Comparison of ENCODE assay signal across 17 cellular contexts in the genomic region with DNA sequence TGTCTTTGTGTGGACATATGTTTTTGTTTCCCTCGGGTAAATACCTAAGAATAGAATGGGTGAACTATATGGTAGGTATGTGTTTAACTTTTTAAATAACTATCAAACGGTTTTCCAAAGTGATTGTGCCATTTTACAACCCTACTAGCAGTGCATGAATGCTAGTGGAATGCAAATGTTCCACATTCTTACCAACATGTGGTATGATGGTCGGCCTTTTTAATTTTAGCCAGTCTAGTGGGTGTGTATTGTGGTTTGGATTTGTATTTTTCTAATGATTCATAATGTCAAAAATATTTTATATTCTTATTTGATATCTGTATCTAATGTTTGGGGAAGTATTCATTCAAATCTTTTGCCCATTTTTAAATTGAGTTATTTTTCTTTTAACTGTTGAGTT.
A peak's percentile ranks its signal among the peaks of the same experiment; 100 is the strongest.
DNase-seq lines count a peak whose midpoint lies in the region; FAIRE-seq and TF ChIP-seq lines count a peak whose summit lies in the region.
"Had no signal": no experiment of that assay in that cellular context is flagged by ENCODE, and none has a peak within 500 bp of the region (broad histone marks: within the 10 kb centered on the region; RNA-seq: fewer than 3 reads in every experiment).

No MANE protein-coding gene starts in this region.

- H3K79me1 ChIP-seq in trophoblast cell (ENCODE audit: low read length), result no peaks in the 10 kb centered on the region

- no peaks in the 10 kb centered on the region for H3K36me3 ChIP-seq in trophoblast cell (ENCODE audit: control insufficient read depth in 1 of 2, insufficient read depth in 2 of 2, low read length in 2 of 2)
- H3K36me3 ChIP-seq in BE2C, result no peaks in the 10 kb centered on the region
- H3K36me3 ChIP-seq: upper lobe of right lung had no signal

- no peak overlapping the region for H3K27ac ChIP-seq in trophoblast cell (ENCODE audit: low read depth, low read length)
- H3K27ac ChIP-seq: parathyroid adenoma, upper lobe of right lung had no signal

- no peak overlapping the region for H2BK120ac ChIP-seq in trophoblast cell (ENCODE audit: insufficient read depth, low read length, poor library complexity)

- no peak overlapping the region for H3K4me2 ChIP-seq in trophoblast cell (ENCODE audit: low read length)

- H3K4me1 ChIP-seq in trophoblast cell (ENCODE audit: control insufficient read depth in 1 of 2, insufficient read depth in 2 of 2, low read length in 2 of 2) (no peaks in the 10 kb centered on the region), BE2C (no peaks in the 10 kb centered on the region)
- H3K4me1 ChIP-seq: parathyroid adenoma, upper lobe of right lung had no signal

- WGBS in trophoblast cell (ENCODE audit: extremely low coverage, insufficient coverage, insufficient read length), result no CpG with 5 or more reads among the region's 3 CpGs

- no peaks in the 10 kb centered on the region for H3K27me3 ChIP-seq in trophoblast cell (ENCODE audit: insufficient read depth, low read length)
- H3K27me3 ChIP-seq in BE2C, result 0 out of 2 replicates have a peak, but pooled peaks cover 4% of the 10 kb centered on the region
- H3K27me3 ChIP-seq: upper lobe of right lung had no signal

- no peaks in the 10 kb centered on the region for H3K9me3 ChIP-seq in trophoblast cell (ENCODE audit: insufficient read depth, low read depth, low read length)
- H3K9me3 ChIP-seq in BE2C, result no peaks in the 10 kb centered on the region
- H3K9me3 ChIP-seq: upper lobe of right lung had no signal

- no peak overlapping the region for H3K23ac ChIP-seq in trophoblast cell (ENCODE audit: low read length)

- no peak overlapping the region for H4K12ac ChIP-seq in trophoblast cell (ENCODE audit: low read depth, low read length)

- no peak overlapping the region for H3K4ac ChIP-seq in trophoblast cell (ENCODE audit: low read depth, low read length)

- H2BK12ac ChIP-seq in trophoblast cell (ENCODE audit: low read length), result no peak overlapping the region

- H3K79me2 ChIP-seq in trophoblast cell (ENCODE audit: control insufficient read depth, insufficient read depth, low read length, poor library complexity), result no peaks in the 10 kb centered on the region
- H3K79me2 ChIP-seq: parathyroid adenoma had no signal

- H3K18ac ChIP-seq in trophoblast cell (ENCODE audit: low read length), result no peak overlapping the region

- H3K4me3 ChIP-seq in choroid plexus epithelial cell (ENCODE audit: low read depth, low read length), result no peak overlapping the region
- no peak overlapping the region for H3K4me3 ChIP-seq in trophoblast cell (ENCODE audit: low read depth, low read length)
- H3K4me3 ChIP-seq in BE2C (ENCODE audit: low read depth, low read length), result no peak overlapping the region
- H3K4me3 ChIP-seq: upper lobe of right lung had no signal

- FAIRE-seq in frontal cortex (lab: Jason Lieb, UNC), result no peak
- FAIRE-seq: GM18507, kidney had no signal

- no peak overlapping the region for H2AK5ac ChIP-seq in trophoblast cell (ENCODE audit: low read length)

- no peak overlapping the region for H4K8ac ChIP-seq in trophoblast cell (ENCODE audit: low read depth, low read length)

- H3K9ac ChIP-seq in trophoblast cell (ENCODE audit: low read length), result no peak overlapping the region
- H3K9ac ChIP-seq: parathyroid adenoma had no signal

- no peak overlapping the region for H2AFZ ChIP-seq in trophoblast cell (ENCODE audit: insufficient read depth, low read length, poor library complexity)
- H2AFZ ChIP-seq: parathyroid adenoma had no signal

- no peak overlapping the region for H4K91ac ChIP-seq in trophoblast cell (ENCODE audit: low read depth, low read length)

- no peak overlapping the region for H3K14ac ChIP-seq in trophoblast cell (ENCODE audit: low read length)

- TF ChIP-seq CTCF in choroid plexus epithelial cell (conservative IDR thresholded peaks at IDR 0.05; ENCODE audit: low read depth, low read length) (no peak), BE2C (IDR thresholded peaks at IDR 0.05; ENCODE audit: low read depth, low read length) (no peak)

- H2BK5ac ChIP-seq in trophoblast cell (ENCODE audit: low read depth, low read length, poor library complexity), result no peak overlapping the region

- peak; percentile 93 for DNase-seq in EH (ENCODE audit: low read depth)
- DNase-seq in NCI-H226, result peak; percentile 80
- DNase-seq in choroid plexus epithelial cell (ENCODE audit: low read depth), result peak; percentile 78
- DNase-seq in trophoblast cell, result peak; percentile 59 to 87
- DNase-seq in BE2C, result no peak
- no peak for DNase-seq in DMS153 treated with DMSO at 0.1 percent for 48 hours (lab: John Stamatoyannopoulos, UW; ENCODE audit: unreplicated experiment)
- DNase-seq in dermis blood vessel endothelial cell, result no peak
- no peak for DNase-seq in frontal cortex (ENCODE audit: low spot score in 2 of 2)
- DNase-seq: activated CD4-positive, CD25-positive, alpha-beta regulatory T cell; activated CD8-positive, alpha-beta memory T cell treated with anti-CD3 and anti-CD28 coated beads, Interleukin-2, amount 50 U/mL, for 4 hours; cortex of kidney; kidney; NCI-H1092 treated with DMSO at 0.1 percent for 48 hours; T-helper 1 cell; upper lobe of right lung had no signal

Comparison
In these comparisons a context has a peak if more than half of its experiments do, and no peak if none do; other contexts are left out.
1. DNase-seq: peak in EH (single experiment), NCI-H226 (single experiment), choroid plexus epithelial cell (single experiment) and trophoblast cell (2 of 2); none in BE2C (single experiment), DMS153 treated with DMSO at 0.1 percent for 48 hours (single experiment), dermis blood vessel endothelial cell (single experiment) and frontal cortex (0 of 2).